ENCODE assay signal across 8 cellular contexts in the genomic region with DNA sequence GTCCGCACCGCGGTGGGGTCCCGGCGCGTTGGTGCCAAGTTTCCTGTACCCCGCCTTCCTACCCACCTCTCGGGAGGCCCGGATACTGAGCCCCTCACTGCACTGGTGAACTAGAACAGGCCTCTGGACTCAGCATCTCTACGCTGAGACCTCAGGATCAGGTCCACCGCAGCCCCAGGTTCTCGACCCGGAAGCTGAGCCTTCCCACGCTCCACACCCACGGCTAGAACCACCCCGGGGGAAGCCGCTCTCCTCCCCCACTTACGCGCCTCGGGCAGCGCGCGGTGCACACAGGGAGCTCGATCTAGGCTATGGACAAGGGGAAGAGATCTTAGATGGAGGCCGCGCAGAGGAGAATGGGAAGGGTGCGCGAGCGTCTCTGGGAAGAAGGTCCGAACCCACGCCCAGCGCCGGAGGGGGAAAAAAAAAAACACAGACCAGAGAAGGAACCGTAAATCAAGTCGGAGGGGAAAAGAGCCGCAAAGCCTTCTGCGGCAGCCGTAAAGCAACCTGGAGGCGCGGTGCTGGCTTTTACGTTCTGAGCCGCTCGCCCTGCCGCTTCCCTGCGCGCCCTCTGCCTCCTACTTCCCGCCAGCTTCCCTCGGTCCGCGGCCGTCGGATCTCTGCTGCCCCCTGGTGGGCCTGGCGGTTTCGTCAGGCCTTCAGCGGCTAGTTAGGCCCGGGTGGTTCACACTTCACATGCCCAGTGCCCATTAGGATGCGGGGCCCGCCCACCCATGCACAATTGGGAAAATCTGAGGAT. TPM values are rescaled to one million over a fixed set of nuclear protein-coding genes. Genes with fewer than 3 reads are reported as not detected.
DNase-seq lines count a peak whose midpoint lies in the region; ATAC-seq and TF ChIP-seq lines count a peak whose summit lies in the region.

RAD52 (minus strand) TSS at position 358 of the 763 bp plus-strand sequence. CDS start 16,636 bp downstream, outside the sequence.

- CTCF ChIA-PET in activated CD4-positive, alpha-beta memory T cell treated with anti-CD3 and anti-CD28 coated beads, Interleukin-2, amount 10 ng/mL, durations not matched to agents 7 days and 5 days (lab: Charles Lee), result interaction anchor here (0.5 to 2.0 kb wide), 36 partner anchors 8 to 703 kb away, joined by 3 to 18 read pairs (median 4); partner anchors contain the start of genes CCDC77, ERC1 and WNK1

- no peaks in the 10 kb centered on the region for H3K9me3 ChIP-seq in CD4-positive, CD25-positive, alpha-beta regulatory T cell (ENCODE audit: control insufficient read depth in 2 of 2, low read length in 2 of 2)
- H3K9me3 ChIP-seq in duodenal mucosa (ENCODE audit: control insufficient read depth in 1 of 2, low read length in 2 of 2), result no peaks in the 10 kb centered on the region

- POLR2A ChIA-PET in activated CD4-positive, alpha-beta memory T cell treated with anti-CD3 and anti-CD28 coated beads, Interleukin-2, amount 10 ng/mL, durations not matched to agents 7 days and 5 days (lab: Charles Lee), result interaction anchor here (0.7 to 1.7 kb wide), 15 partner anchors 15 to 652 kb away, joined by 3 to 28 read pairs (median 4); partner anchors contain the start of gene ERC1

- peaks cover 8% of the 10 kb centered on the region for H3K27me3 Mint-ChIP-seq in CD4-positive, CD25-positive, alpha-beta regulatory T cell
- peaks cover 3% of the 10 kb centered on the region for H3K27me3 Mint-ChIP-seq in activated CD4-positive, alpha-beta memory T cell treated with anti-CD3 and anti-CD28 coated beads, Interleukin-2, amount 10 ng/mL, durations not matched to agents 7 days and 5 days

- peak within 1 kb of the TSS; percentile 85 for H3K27ac ChIP-seq in CD4-positive, CD25-positive, alpha-beta regulatory T cell (ENCODE audit: insufficient read depth, low read length, poor library complexity, severe bottlenecking)
- H3K27ac ChIP-seq in duodenal mucosa (ENCODE audit: low read depth, low read length), result peak within 1 kb of the TSS; percentile 84

- peak; percentile 88 to 90 for ATAC-seq in CD4-positive, CD25-positive, alpha-beta regulatory T cell (ENCODE audit: low read depth in 2 of 2)
- ATAC-seq in GM19397 (IDR thresholded peaks at IDR 0.05; ENCODE audit: unreplicated experiment) (peak; percentile 83), HG03575 (IDR thresholded peaks at IDR 0.05; ENCODE audit: extremely low read depth, insufficient number of reproducible peaks, low FRiP score, unreplicated experiment) (peak; percentile 50)

- H3K4me3 Mint-ChIP-seq in CD4-positive, CD25-positive, alpha-beta regulatory T cell, result peak within 1 kb of the TSS; percentile 94 to 98 (median 98)
- peak within 1 kb of the TSS; percentile 85 for H3K4me3 Mint-ChIP-seq in activated CD4-positive, alpha-beta memory T cell treated with anti-CD3 and anti-CD28 coated beads, Interleukin-2, amount 10 ng/mL, durations not matched to agents 7 days and 5 days

- peaks cover 17 to 44% (median 30%) of the 10 kb centered on the region in 4 donors for H3K4me1 Mint-ChIP-seq in CD4-positive, CD25-positive, alpha-beta regulatory T cell
- peaks cover 48% of the 10 kb centered on the region for H3K4me1 Mint-ChIP-seq in activated CD4-positive, alpha-beta memory T cell treated with anti-CD3 and anti-CD28 coated beads, Interleukin-2, amount 10 ng/mL, durations not matched to agents 7 days and 5 days

- H3K4me1 ChIP-seq in CD4-positive, CD25-positive, alpha-beta regulatory T cell (ENCODE audit: control insufficient read depth, insufficient read depth, low read length, poor library complexity, severe bottlenecking), result peaks cover 12% of the 10 kb centered on the region
- peaks cover 7 to 9% of the 10 kb centered on the region in 2 donors for H3K4me1 ChIP-seq in duodenal mucosa (ENCODE audit: control insufficient read depth in 1 of 2, insufficient read depth in 2 of 2, low read length in 2 of 2)

- peak within 1 kb of the TSS; percentile 81 to 97 (median 94) for H3K27ac Mint-ChIP-seq in CD4-positive, CD25-positive, alpha-beta regulatory T cell
- H3K27ac Mint-ChIP-seq in activated CD4-positive, alpha-beta memory T cell treated with anti-CD3 and anti-CD28 coated beads, Interleukin-2, amount 10 ng/mL, durations not matched to agents 7 days and 5 days, result peak within 1 kb of the TSS; percentile 82

- peaks cover 4% of the 10 kb centered on the region for H3K36me3 Mint-ChIP-seq in CD4-positive, CD25-positive, alpha-beta regulatory T cell
- H3K36me3 Mint-ChIP-seq in activated CD4-positive, alpha-beta memory T cell treated with anti-CD3 and anti-CD28 coated beads, Interleukin-2, amount 10 ng/mL, durations not matched to agents 7 days and 5 days (ENCODE audit: low read depth), result peaks cover 16% of the 10 kb centered on the region

- no peaks in the 10 kb centered on the region for H3K9me3 Mint-ChIP-seq in CD4-positive, CD25-positive, alpha-beta regulatory T cell
- H3K9me3 Mint-ChIP-seq in activated CD4-positive, alpha-beta memory T cell treated with anti-CD3 and anti-CD28 coated beads, Interleukin-2, amount 10 ng/mL, durations not matched to agents 7 days and 5 days, result no peaks in the 10 kb centered on the region

- no peaks in the 10 kb centered on the region for H3K27me3 ChIP-seq in CD4-positive, CD25-positive, alpha-beta regulatory T cell (ENCODE audit: control insufficient read depth, insufficient read depth, low read length)
- no peaks in the 10 kb centered on the region for H3K27me3 ChIP-seq in duodenal mucosa (ENCODE audit: control insufficient read depth in 1 of 2, insufficient read depth in 2 of 2, low read length in 2 of 2)

- 0 to 1% methylated on average over 55 to 57 of the region's 58 CpGs for WGBS in lower leg skin, 2 donors

- intact Hi-C loops in lower leg skin (cut with DNase I; ENCODE audit: low total_unique reads), result loop anchor here (10.0 kb wide), 2 partner anchors 135 to 385 kb away; no protein-coding TSS in a partner anchor

- peak in 1 of 3 donors; percentile 91 for TF ChIP-seq CTCF in lower leg skin (IDR thresholded peaks at IDR 0.05)

- DNase-seq in CD4-positive, CD25-positive, alpha-beta regulatory T cell, result peak; percentile 91 to 99 (median 95)
- DNase-seq in NCI-H82 treated with DMSO at 0.1 percent for 48 hours (lab: John Stamatoyannopoulos, UW; ENCODE audit: unreplicated experiment) (peak; percentile 99), lower leg skin (ENCODE audit: low spot score in 2 of 2) (peak; percentile 97 to 99)
- peak; percentile 98 for DNase-seq in activated CD4-positive, alpha-beta memory T cell treated with anti-CD3 and anti-CD28 coated beads, Interleukin-2, amount 10 ng/mL, durations not matched to agents 7 days and 5 days
- DNase-seq in stimulated activated CD4-positive, alpha-beta T cell treated with anti-CD3 and anti-CD28 coated beads, TNF-alpha, amount 100 ng/mL, for 1 hour (ENCODE audit: low read depth in 3 of 3, low spot score in 1 of 3), result peak; percentile 90 to 99 (median 97)

- peak in 1 of 2 donors; percentile 41 for TF ChIP-seq POLR2A in lower leg skin (IDR thresholded peaks at IDR 0.05)

- H3K9ac ChIP-seq in duodenal mucosa (ENCODE audit: low read depth in 1 of 2, low read length in 2 of 2), result peak within 1 kb of the TSS; percentile 86 to 96

- H3K36me3 ChIP-seq in CD4-positive, CD25-positive, alpha-beta regulatory T cell (ENCODE audit: control insufficient read depth, insufficient read depth, low read length), result no peaks in the 10 kb centered on the region
- H3K36me3 ChIP-seq in duodenal mucosa (ENCODE audit: control insufficient read depth in 1 of 2, insufficient read depth in 2 of 2, low read length in 2 of 2), result no peaks in the 10 kb centered on the region

- H3K4me3 ChIP-seq in CD4-positive, CD25-positive, alpha-beta regulatory T cell (ENCODE audit: low read depth, low read length), result peak within 1 kb of the TSS; percentile 77
- H3K4me3 ChIP-seq in duodenal mucosa (ENCODE audit: low read depth in 1 of 2, low read length in 2 of 2), result peak within 1 kb of the TSS; percentile 97
- peak within 1 kb of the TSS; percentile 79 for H3K4me3 ChIP-seq in lower leg skin (ENCODE audit: low read depth, poor library complexity, severe bottlenecking)

RNA-seq across cellular contexts. Expression of gene RAD52, which starts in this region (rescaled TPM):
- total RNA-seq in CD4-positive, CD25-positive, alpha-beta regulatory T cell, result 13.8 TPM
- 1 to 10 TPM; 2.6 to 5.6 (median 2.9) TPM for polyA plus RNA-seq in CD4-positive, CD25-positive, alpha-beta regulatory T cell
- 10 to 100 TPM; 14.5 to 14.9 TPM for total RNA-seq in activated CD4-positive, alpha-beta memory T cell treated with anti-CD3 and anti-CD28 coated beads, Interleukin-2, amount 10 ng/mL, durations not matched to agents 7 days and 5 days
- 10 to 100 TPM in 3 of 4 donors, 1 to 10 TPM in 1; 6.2 to 16.7 (median 12.1) TPM for total RNA-seq in lower leg skin

Comparison
In these comparisons a context has a peak if more than half of its experiments do, and no peak if none do; other contexts are left out.
1. Peak in every context shown above with its lines: DNase-seq, ATAC-seq, H3K4me3 ChIP-seq and H3K27ac ChIP-seq.